14 cellular contexts compared by ENCODE assay signal in the genomic region with DNA sequence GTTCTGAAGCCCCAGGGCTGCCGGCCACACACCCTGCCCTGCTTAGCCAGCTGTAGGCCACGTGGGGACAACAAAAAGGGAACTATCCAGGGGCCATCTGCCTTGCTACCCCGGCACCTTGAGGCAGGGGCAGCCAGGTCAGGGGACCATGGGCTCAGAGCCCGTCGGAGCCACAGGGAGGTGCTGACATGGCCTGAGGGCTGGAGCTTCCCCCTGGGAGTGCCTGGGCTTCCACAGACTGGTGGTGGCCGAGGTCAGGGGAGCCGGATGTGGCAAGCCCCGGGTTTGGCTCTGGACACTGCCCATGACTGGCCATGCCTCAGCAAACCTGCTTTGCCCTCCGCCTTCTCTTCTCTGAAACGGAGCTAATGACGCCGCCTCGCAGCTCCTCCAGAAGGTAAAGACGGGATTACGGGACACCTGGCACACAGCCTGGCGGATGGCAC.
DNase-seq lines count a peak whose midpoint lies in the region; ATAC-seq and TF ChIP-seq lines count a peak whose summit lies in the region.
"Had no signal": no experiment of that assay in that cellular context is flagged by ENCODE, and none has a peak within 500 bp of the region (broad histone marks: within the 10 kb centered on the region; RNA-seq: fewer than 3 reads in every experiment).

No MANE protein-coding gene starts in this region.

- H2BK12ac ChIP-seq in neuronal stem cell (ENCODE audit: low read length): no peak overlapping the region

- H3K27me3 ChIP-seq in neuronal stem cell (ENCODE audit: control insufficient read depth in 3 of 3, insufficient read depth in 3 of 3, low read depth in 1 of 3, low read length in 3 of 3): no peaks in the 10 kb centered on the region

- peak overlapping the region; percentile 63 for H2AK5ac ChIP-seq in neuronal stem cell (ENCODE audit: low read depth, low read length)

- no peaks in the 10 kb centered on the region for H3K9me3 ChIP-seq in neuronal stem cell (replicated peaks in 1 of 2; ENCODE audit: control insufficient read depth in 2 of 2, insufficient read depth in 1 of 2, low read depth in 1 of 2, low read length in 2 of 2)

- H3K4me3 ChIP-seq in NB4 (ENCODE audit: low read depth, low read length) (no peak overlapping the region), neuronal stem cell (ENCODE audit: low read length in 2 of 2) (no peak overlapping the region)
- H3K4me3 ChIP-seq: PC-9 had no signal

- H3K27ac Mint-ChIP-seq in activated naive CD8-positive, alpha-beta T cell treated with anti-CD3 and anti-CD28 coated beads for 36 hours: no peak overlapping the region
- H3K27ac Mint-ChIP-seq: CD14-positive monocyte, H9 had no signal

- H3K4me2 ChIP-seq in neuronal stem cell (ENCODE audit: insufficient read depth, low read length, poor library complexity, severe bottlenecking): no peak overlapping the region
- H3K4me2 ChIP-seq: PC-9 had no signal

- no CpG with 5 or more reads among the region's 16 CpGs for WGBS in neuronal stem cell (ENCODE audit: extremely low coverage in 2 of 2, insufficient read length in 2 of 2, insufficient replicate concordance in 1 of 2), 2 donors

- H3K36me3 ChIP-seq in neuronal stem cell (replicated peaks in 1 of 2; ENCODE audit: control insufficient read depth in 2 of 2, insufficient read depth in 2 of 2, low read length in 2 of 2): no peaks in the 10 kb centered on the region

- POLR2A ChIA-PET in GM10248 (lab: Yijun Ruan, JAX): no interaction called here

- no peak overlapping the region for H2BK120ac ChIP-seq in neuronal stem cell (ENCODE audit: low read depth, low read length)

- CTCF ChIA-PET in GM10248 (lab: Yijun Ruan, JAX): no interaction called here

- in situ Hi-C loops in ACHN (cut with HindIII; ENCODE audit: low pct_ligation_motif_present, low pct_unique_long_range_greater_than_20kb, low sequenced_read_pairs): no loop called here

- DNase-seq in NB4 (ENCODE audit: low read depth): peak; percentile 59
- DNase-seq in NCI-H524 treated with DMSO at 0.1 percent for 48 hours (lab: John Stamatoyannopoulos, UW): peak; percentile 8
- DNase-seq in neuronal stem cell (ENCODE audit: low spot score): no peak
- DNase-seq in activated naive CD8-positive, alpha-beta T cell treated with anti-CD3 and anti-CD28 coated beads for 36 hours: no peak
- no peak for DNase-seq in ACHN
- DNase-seq in GM10248 (ENCODE audit: extremely low spot score): no peak
- DNase-seq: H9, KG1, NCI-H1694 treated with DMSO at 0.1 percent for 48 hours, NCI-H774, PC-9 had no signal

- no peaks in the 10 kb centered on the region for H3K4me1 ChIP-seq in neuronal stem cell (ENCODE audit: control insufficient read depth in 2 of 2, insufficient read depth in 1 of 2, low read depth in 1 of 2, low read length in 2 of 2)

- no peak overlapping the region for H3K27ac ChIP-seq in neuronal stem cell (replicated peaks; ENCODE audit: low read length)
- H3K27ac ChIP-seq: PC-9 had no signal

- H3K9ac ChIP-seq in neuronal stem cell (ENCODE audit: low read depth, low read length, poor library complexity): no peak overlapping the region

- H4K8ac ChIP-seq in neuronal stem cell (ENCODE audit: low read depth, low read length): no peak overlapping the region

- no peak overlapping the region for H2BK5ac ChIP-seq in neuronal stem cell (ENCODE audit: low read length)

- H3K18ac ChIP-seq in neuronal stem cell (ENCODE audit: low read length): peak overlapping the region; percentile 52

- H2BK15ac ChIP-seq in neuronal stem cell (ENCODE audit: low read length): no peak overlapping the region

- no peaks in the 10 kb centered on the region for H3K27me3 Mint-ChIP-seq in activated naive CD8-positive, alpha-beta T cell treated with anti-CD3 and anti-CD28 coated beads for 36 hours

- no peak overlapping the region for H3K4ac ChIP-seq in neuronal stem cell (ENCODE audit: low read length)

- no peaks in the 10 kb centered on the region for H3K79me1 ChIP-seq in neuronal stem cell (ENCODE audit: low read depth, low read length)

- H3K36me3 Mint-ChIP-seq in activated naive CD8-positive, alpha-beta T cell treated with anti-CD3 and anti-CD28 coated beads for 36 hours: peaks cover 9% of the 10 kb centered on the region
- H3K36me3 Mint-ChIP-seq: CD14-positive monocyte had no signal

- peak; percentile 29 for ATAC-seq in esophagus mucosa
- ATAC-seq in HG02840 (IDR thresholded peaks at IDR 0.05; ENCODE audit: low FRiP score, unreplicated experiment): no peak

- H4K91ac ChIP-seq in neuronal stem cell (ENCODE audit: low read depth, low read length, poor library complexity): no peak overlapping the region

- H2AFZ ChIP-seq in neuronal stem cell (ENCODE audit: low read length): no peak overlapping the region
- H2AFZ ChIP-seq: PC-9 had no signal

- TF ChIP-seq POLR2A in NB4 (IDR thresholded peaks at IDR 0.05; ENCODE audit: extremely low read depth, insufficient read length): no peak

- H3K4me3 Mint-ChIP-seq in activated naive CD8-positive, alpha-beta T cell treated with anti-CD3 and anti-CD28 coated beads for 36 hours: no peak overlapping the region
- H3K4me3 Mint-ChIP-seq: CD14-positive monocyte, H9 had no signal

- H3K9me3 Mint-ChIP-seq in activated naive CD8-positive, alpha-beta T cell treated with anti-CD3 and anti-CD28 coated beads for 36 hours: peaks cover 20% of the 10 kb centered on the region

- TF ChIP-seq CTCF in NB4 (IDR thresholded peaks at IDR 0.05; ENCODE audit: low read depth, low read length): no peak
- no peak for TF ChIP-seq CTCF in GM10248 (IDR thresholded peaks at IDR 0.05; ENCODE audit: control extremely low read depth, extremely low read depth, low read depth, missing control alignments)

- H3K23ac ChIP-seq in neuronal stem cell (ENCODE audit: low read depth, low read length, poor library complexity): no peak overlapping the region

- no peaks in the 10 kb centered on the region for H3K4me1 Mint-ChIP-seq in activated naive CD8-positive, alpha-beta T cell treated with anti-CD3 and anti-CD28 coated beads for 36 hours
- H3K4me1 Mint-ChIP-seq: H9 had no signal

- H3K14ac ChIP-seq in neuronal stem cell (ENCODE audit: low read length): peak overlapping the region; percentile 63

Comparison
In these comparisons a context has a peak if more than half of its experiments do, and no peak if none do; other contexts are left out.
1. DNase-seq: peak in NB4 (single experiment) and NCI-H524 treated with DMSO at 0.1 percent for 48 hours (single experiment); none in neuronal stem cell (single experiment), activated naive CD8-positive, alpha-beta T cell treated with anti-CD3 and anti-CD28 coated beads for 36 hours (single experiment), ACHN (single experiment) and GM10248 (single experiment).